In genomic region chr12:131116437-131117117, GRCh38 we compare ENCODE assay signal across 8 cellular contexts.
DNase-seq lines count a peak whose midpoint lies in the region; ATAC-seq and TF ChIP-seq lines count a peak whose summit lies in the region.

No MANE protein-coding gene starts in this region.

- H3K27ac Mint-ChIP-seq in progenitor cell of endocrine pancreas, result no peak overlapping the region

- H3K36me3 Mint-ChIP-seq in progenitor cell of endocrine pancreas (ENCODE audit: insufficient read depth), result no peaks in the 10 kb centered on the region

- H3K4me1 Mint-ChIP-seq in progenitor cell of endocrine pancreas (ENCODE audit: low read depth), result no peaks in the 10 kb centered on the region

- no peaks in the 10 kb centered on the region for H3K9me3 Mint-ChIP-seq in progenitor cell of endocrine pancreas (ENCODE audit: low read depth)

- no peak overlapping the region for H3K4me3 ChIP-seq in fibroblast of pulmonary artery (replicated peaks; ENCODE audit: low read depth, low read length)

- H3K4me3 Mint-ChIP-seq in progenitor cell of endocrine pancreas (ENCODE audit: low read depth), result no peak overlapping the region

- peaks cover 32% of the 10 kb centered on the region for H3K27me3 Mint-ChIP-seq in progenitor cell of endocrine pancreas

- TF ChIP-seq CTCF in fibroblast of pulmonary artery (IDR thresholded peaks at IDR 0.05; ENCODE audit: low read length, missing control alignments), result no peak
- TF ChIP-seq CTCF in progenitor cell of endocrine pancreas (IDR thresholded peaks at IDR 0.05; ENCODE audit: unreplicated experiment), result peak; percentile 67

- DNase-seq in ELF-1 (ENCODE audit: low read depth, low spot score) (peak; percentile 57), NCI-H2171 (lab: John Stamatoyannopoulos, UW) (peak; percentile 52), fibroblast of pulmonary artery (ENCODE audit: low read depth) (peak; percentile 32), progenitor cell of endocrine pancreas (ENCODE audit: low spot score, unreplicated experiment) (no peak), GF-D8 (lab: John Stamatoyannopoulos, UW) (no peak), LoVo (ENCODE audit: low spot score) (no peak)

- ATAC-seq in GM18870 (IDR thresholded peaks at IDR 0.05; ENCODE audit: unreplicated experiment), result no peak
- no peak for ATAC-seq in GM18519 (IDR thresholded peaks at IDR 0.05; ENCODE audit: low FRiP score, unreplicated experiment)

Comparison
In these comparisons a context has a peak if more than half of its experiments do, and no peak if none do; other contexts are left out.
1. DNase-seq: peak in ELF-1 (single experiment), NCI-H2171 (single experiment) and fibroblast of pulmonary artery (single experiment); none in progenitor cell of endocrine pancreas (single experiment), GF-D8 (single experiment) and LoVo (single experiment).